27 cellular contexts compared by ENCODE assay signal in genomic region chr18:69067048-69067447, GRCh38.
"Had no signal": no experiment of that assay in that cellular context is flagged by ENCODE, and none has a peak within 500 bp of the region (broad histone marks: within the 10 kb centered on the region; RNA-seq: fewer than 3 reads in every experiment).

No MANE protein-coding gene starts in this region.

- DNase-seq: stimulated activated CD4-positive, alpha-beta T cell treated with anti-CD3 and anti-CD28 coated beads, Interleukin-2, amount 100 ng/mL, for 48 hours; stimulated activated CD4-positive, alpha-beta T cell treated with anti-CD3 and anti-CD28 coated beads, Interleukin-4, amount 100 ng/mL, for 1 hour; stimulated activated CD4-positive, alpha-beta T cell treated with anti-CD3 and anti-CD28 coated beads, Interleukin-4, amount 100 ng/mL, for 24 hours; stimulated activated CD4-positive, alpha-beta T cell treated with anti-CD3 and anti-CD28 coated beads, Interleukin-4, amount 100 ng/mL, for 4 hours; stimulated activated CD8-positive, alpha-beta memory T cell treated with anti-CD3 and anti-CD28 coated beads, Interleukin-4, amount 100 ng/mL, for 48 hours; stimulated activated naive B cell treated with anti-CD40 and anti-IgM and Interleukin-4, amounts not matched to agents 10 μg/mL and 1 μg/mL and 100 μg/mL, for 72 hours; stimulated activated naive CD4-positive, alpha-beta T cell; stimulated activated naive CD4-positive, alpha-beta T cell treated with Interleukin-2 at 50 U/mL for 16 hours; stimulated activated naive CD8-positive, alpha-beta T cell treated with anti-CD3 and anti-CD28 coated beads, Interleukin-15, amount 100 ng/mL, for 72 hours; stimulated activated naive CD8-positive, alpha-beta T cell treated with anti-CD3 and anti-CD28 coated beads, Interleukin-15, Interleukin-2, amounts not matched to agents 100 U/mL and 50 U/mL, for 24 hours; stomach; substantia nigra; testis; thyroid gland; tibial artery; transverse colon; trophoblast cell; upper lobe of left lung; upper lobe of right lung; uterus had no signal

- H3K4me3 ChIP-seq: stomach, suprapubic skin, testis, thoracic aorta, thyroid gland, tibial artery, tibial nerve, transverse colon, upper lobe of left lung, upper lobe of right lung, uterus, vagina had no signal

- H3K9me3 ChIP-seq: stomach, suprapubic skin, testis, thoracic aorta, thyroid gland, tibial artery, tibial nerve, transverse colon, upper lobe of left lung, upper lobe of right lung, vagina had no signal

- H3K4me1 ChIP-seq: stomach, suprapubic skin, testis, thyroid gland, tibial artery, tibial nerve, transverse colon, upper lobe of left lung, upper lobe of right lung, uterus, vagina had no signal

- ATAC-seq: stimulated activated effector memory CD8-positive, alpha-beta T cell treated with anti-CD3 and anti-CD28 coated beads, Interleukin-12 subunit alpha, Interleukin-12 subunit beta, amount 100 ng/mL, for 72 hours; stimulated activated memory B cell treated with anti-CD40 and anti-IgM and Interleukin-4, amounts not matched to agents 10 μg/mL and 1 μg/mL and 100 μg/mL, for 72 hours; stimulated activated naive B cell treated with anti-CD40 and anti-IgM and Interleukin-4, amounts not matched to agents 10 μg/mL and 1 μg/mL and 100 μg/mL, for 72 hours; stimulated activated naive CD8-positive, alpha-beta T cell treated with anti-CD3 and anti-CD28 coated beads, Interleukin-15, amount 100 ng/mL, for 72 hours; stimulated activated naive CD8-positive, alpha-beta T cell treated with anti-CD3 and anti-CD28 coated beads, Interleukin-15, Interleukin-2, amounts not matched to agents 100 U/mL and 50 U/mL, for 24 hours; upper lobe of right lung had no signal

- H3K27ac ChIP-seq: stomach, suprapubic skin, testis, thoracic aorta, thyroid gland, tibial artery, tibial nerve, transverse colon, upper lobe of left lung, upper lobe of right lung, uterus, vagina had no signal

- FAIRE-seq: urothelium cell line had no signal

- H3K27me3 ChIP-seq: stomach, suprapubic skin, testis, thyroid gland, tibial artery, tibial nerve, transverse colon, upper lobe of left lung, upper lobe of right lung, uterus, vagina had no signal

- H3K36me3 ChIP-seq: stomach, suprapubic skin, thoracic aorta, thyroid gland, tibial artery, tibial nerve, transverse colon, upper lobe of left lung, upper lobe of right lung, uterus, vagina had no signal
